Comparison of ENCODE assay signal across 1 cellular context in the genomic region with DNA sequence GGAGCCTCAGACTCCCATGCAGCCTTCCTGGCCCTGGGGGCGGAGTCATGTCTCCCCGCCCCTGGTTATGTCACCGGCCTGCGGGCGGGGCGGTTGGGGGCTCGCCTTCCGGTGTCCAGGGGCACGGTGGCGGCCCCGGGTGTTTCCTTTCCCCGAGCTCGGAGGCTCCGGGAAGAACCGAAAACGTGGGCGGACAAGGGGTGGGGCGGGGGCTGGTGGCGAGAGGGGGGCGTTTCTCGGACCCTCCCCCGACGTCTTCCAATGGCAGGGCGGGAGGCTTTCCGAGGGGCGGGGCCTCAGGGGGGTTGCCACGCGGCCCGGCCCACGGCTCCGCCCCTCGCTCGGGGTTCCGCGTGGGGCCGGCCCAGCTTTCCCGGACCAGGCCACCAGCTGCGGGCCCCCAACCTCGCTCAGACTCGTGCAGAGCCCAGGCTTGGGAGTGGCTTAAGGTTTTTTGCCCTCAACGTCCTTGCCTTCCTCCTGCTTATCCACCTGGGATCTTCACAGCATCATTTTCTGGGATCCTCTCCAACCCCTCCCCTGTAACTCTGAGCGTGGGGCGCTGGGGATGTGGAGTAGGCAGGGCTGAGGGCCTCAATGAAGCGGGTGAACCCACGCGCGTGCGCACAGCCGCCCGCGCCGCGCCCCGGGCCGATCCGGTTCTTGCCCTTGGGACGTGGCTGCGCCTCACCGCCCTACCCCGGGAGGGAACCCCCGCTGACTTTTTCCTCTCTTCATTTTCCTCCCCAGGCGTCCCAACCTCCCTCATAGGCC.
A peak's percentile ranks its signal among the peaks of the same experiment; 100 is the strongest.
TF ChIP-seq lines count a peak whose summit lies in the region.

No MANE protein-coding gene starts in this region.

TF ChIP-seq in K562, 482 proteins besides CTCF, POLR2A, EP300 and RAD21 (continued from another document):
- peak; percentile 72 for TF ChIP-seq MYC (IDR thresholded peaks at IDR 0.05; ENCODE audit: low read depth, low read length)
- no peak for TF ChIP-seq MYC (CRISPR knock-in tag; IDR thresholded peaks at IDR 0.05; ENCODE audit: borderline replicate concordance, low read depth)
- no peak for TF ChIP-seq PYGO2 (tag; IDR thresholded peaks at IDR 0.05)
- TF ChIP-seq SUPT5H (IDR thresholded peaks at IDR 0.05), result no peak
- TF ChIP-seq HMGN3 (IDR thresholded peaks at IDR 0.05; ENCODE audit: borderline replicate concordance, extremely low read depth, insufficient read length, low read depth, low read length), result peak; percentile 31
- no peak for TF ChIP-seq MED1 (CRISPR knock-in tag; IDR thresholded peaks at IDR 0.05; ENCODE audit: borderline replicate concordance)
- peak; percentile 57; the same call in 1 of the 2 replicates for TF ChIP-seq L3MBTL2 (IDR thresholded peaks at IDR 0.05)
- 0 out of 4 replicates have a peak, but pooled peaks of 1 of the 2 experiments have one; percentile 51 for TF ChIP-seq KDM4B (IDR thresholded peaks at IDR 0.05; ENCODE audit: borderline replicate concordance in 2 of 2, low read depth in 1 of 2)
- TF ChIP-seq CHD2 (IDR thresholded peaks at IDR 0.05; ENCODE audit: low read depth, low read length), result peak; percentile 79; the same call in 1 of the 2 replicates
- peak; percentile 12; the same call in 1 of the 2 replicates for TF ChIP-seq RBFOX2 (IDR thresholded peaks at IDR 0.05; ENCODE audit: low read depth, low read length)
- TF ChIP-seq, protein P1, sequence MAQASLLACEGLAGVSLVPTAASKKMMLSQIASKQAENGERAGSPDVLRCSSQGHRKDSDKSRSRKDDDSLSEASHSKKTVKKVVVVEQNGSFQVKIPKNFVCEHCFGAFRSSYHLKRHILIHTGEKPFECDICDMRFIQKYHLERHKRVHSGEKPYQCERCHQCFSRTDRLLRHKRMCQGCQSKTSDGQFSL (CRISPR knock-in tag; IDR thresholded peaks at IDR 0.05), result no peak
- TF ChIP-seq, protein P1 (tag; IDR thresholded peaks at IDR 0.05), result no peak
- no peak for TF ChIP-seq FOSL1 (tag; conservative IDR thresholded peaks at IDR 0.05)
- TF ChIP-seq, protein P2, sequence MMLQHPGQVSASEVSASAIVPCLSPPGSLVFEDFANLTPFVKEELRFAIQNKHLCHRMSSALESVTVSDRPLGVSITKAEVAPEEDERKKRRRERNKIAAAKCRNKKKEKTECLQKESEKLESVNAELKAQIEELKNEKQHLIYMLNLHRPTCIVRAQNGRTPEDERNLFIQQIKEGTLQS (IDR thresholded peaks at IDR 0.05), result peak; percentile 70
- TF ChIP-seq, protein P2 (CRISPR knock-in tag; conservative IDR thresholded peaks at IDR 0.05), result no peak
- TF ChIP-seq ZNF639 (CRISPR knock-in tag; conservative IDR thresholded peaks at IDR 0.05 in 1 of 2, IDR thresholded peaks at IDR 0.05 in 1 of 2), result peak in 1 of 2 experiments; percentile 85; a peak in 2 of 4 replicates
- no peak for TF ChIP-seq ZBTB1 (CRISPR knock-in tag; IDR thresholded peaks at IDR 0.05; ENCODE audit: borderline replicate concordance, low read depth)
- TF ChIP-seq, protein P3, sequence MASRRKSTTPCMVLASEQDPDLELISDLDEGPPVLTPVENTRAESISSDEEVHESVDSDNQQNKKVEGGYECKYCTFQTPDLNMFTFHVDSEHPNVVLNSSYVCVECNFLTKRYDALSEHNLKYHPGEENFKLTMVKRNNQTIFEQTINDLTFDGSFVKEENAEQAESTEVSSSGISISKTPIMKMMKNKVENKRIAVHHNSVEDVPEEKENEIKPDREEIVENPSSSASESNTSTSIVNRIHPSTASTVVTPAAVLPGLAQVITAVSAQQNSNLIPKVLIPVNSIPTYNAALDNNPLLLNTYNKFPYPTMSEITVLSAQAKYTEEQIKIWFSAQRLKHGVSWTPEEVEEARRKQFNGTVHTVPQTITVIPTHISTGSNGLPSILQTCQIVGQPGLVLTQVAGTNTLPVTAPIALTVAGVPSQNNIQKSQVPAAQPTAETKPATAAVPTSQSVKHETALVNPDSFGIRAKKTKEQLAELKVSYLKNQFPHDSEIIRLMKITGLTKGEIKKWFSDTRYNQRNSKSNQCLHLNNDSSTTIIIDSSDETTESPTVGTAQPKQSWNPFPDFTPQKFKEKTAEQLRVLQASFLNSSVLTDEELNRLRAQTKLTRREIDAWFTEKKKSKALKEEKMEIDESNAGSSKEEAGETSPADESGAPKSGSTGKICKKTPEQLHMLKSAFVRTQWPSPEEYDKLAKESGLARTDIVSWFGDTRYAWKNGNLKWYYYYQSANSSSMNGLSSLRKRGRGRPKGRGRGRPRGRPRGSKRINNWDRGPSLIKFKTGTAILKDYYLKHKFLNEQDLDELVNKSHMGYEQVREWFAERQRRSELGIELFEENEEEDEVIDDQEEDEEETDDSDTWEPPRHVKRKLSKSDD (conservative IDR thresholded peaks at IDR 0.05; ENCODE audit: low read length), result no peak
- TF ChIP-seq GABPA (tag; conservative IDR thresholded peaks at IDR 0.05; ENCODE audit: low read depth), result peak; percentile 87
- TF ChIP-seq NRF1 (conservative IDR thresholded peaks at IDR 0.05 in 1 of 2, IDR thresholded peaks at IDR 0.05 in 1 of 2), result peak; percentile 85 to 88
- peak; percentile 47 to 69 for TF ChIP-seq MNT (conservative IDR thresholded peaks at IDR 0.05)
- TF ChIP-seq EP400 (IDR thresholded peaks at IDR 0.05), result peak; percentile 26; the same call in 1 of the 2 replicates
- no peak for TF ChIP-seq TGIF2 (CRISPR knock-in tag; IDR thresholded peaks at IDR 0.05)
- TF ChIP-seq KLF10 (CRISPR knock-in tag; IDR thresholded peaks at IDR 0.05), result no peak
- no peak for TF ChIP-seq ZNF57 (CRISPR knock-in tag; IDR thresholded peaks at IDR 0.05)
- TF ChIP-seq, protein P4, sequence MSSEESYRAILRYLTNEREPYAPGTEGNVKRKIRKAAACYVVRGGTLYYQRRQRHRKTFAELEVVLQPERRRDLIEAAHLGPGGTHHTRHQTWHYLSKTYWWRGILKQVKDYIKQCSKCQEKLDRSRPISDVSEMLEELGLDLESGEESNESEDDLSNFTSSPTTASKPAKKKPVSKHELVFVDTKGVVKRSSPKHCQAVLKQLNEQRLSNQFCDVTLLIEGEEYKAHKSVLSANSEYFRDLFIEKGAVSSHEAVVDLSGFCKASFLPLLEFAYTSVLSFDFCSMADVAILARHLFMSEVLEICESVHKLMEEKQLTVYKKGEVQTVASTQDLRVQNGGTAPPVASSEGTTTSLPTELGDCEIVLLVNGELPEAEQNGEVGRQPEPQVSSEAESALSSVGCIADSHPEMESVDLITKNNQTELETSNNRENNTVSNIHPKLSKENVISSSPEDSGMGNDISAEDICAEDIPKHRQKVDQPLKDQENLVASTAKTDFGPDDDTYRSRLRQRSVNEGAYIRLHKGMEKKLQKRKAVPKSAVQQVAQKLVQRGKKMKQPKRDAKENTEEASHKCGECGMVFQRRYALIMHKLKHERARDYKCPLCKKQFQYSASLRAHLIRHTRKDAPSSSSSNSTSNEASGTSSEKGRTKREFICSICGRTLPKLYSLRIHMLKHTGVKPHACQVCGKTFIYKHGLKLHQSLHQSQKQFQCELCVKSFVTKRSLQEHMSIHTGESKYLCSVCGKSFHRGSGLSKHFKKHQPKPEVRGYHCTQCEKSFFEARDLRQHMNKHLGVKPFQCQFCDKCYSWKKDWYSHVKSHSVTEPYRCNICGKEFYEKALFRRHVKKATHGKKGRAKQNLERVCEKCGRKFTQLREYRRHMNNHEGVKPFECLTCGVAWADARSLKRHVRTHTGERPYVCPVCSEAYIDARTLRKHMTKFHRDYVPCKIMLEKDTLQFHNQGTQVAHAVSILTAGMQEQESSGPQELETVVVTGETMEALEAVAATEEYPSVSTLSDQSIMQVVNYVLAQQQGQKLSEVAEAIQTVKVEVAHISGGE (CRISPR knock-in tag; IDR thresholded peaks at IDR 0.05), result peak in 2 of 3 experiments; percentile 26 to 89; a peak in 2 of 6 replicates
- peak; percentile 71 for TF ChIP-seq JUND (IDR thresholded peaks at IDR 0.05; ENCODE audit: borderline replicate concordance, low read depth, low read length)
- peak; percentile 62; the same call in 1 of the 3 replicates for TF ChIP-seq JUND (tag; IDR thresholded peaks at IDR 0.05; ENCODE audit: borderline replicate concordance, low read depth, low read length)
- 0 out of 2 replicates have a peak, but pooled peaks have one; percentile 27 for TF ChIP-seq CREB1 (IDR thresholded peaks at IDR 0.05)
- no peak for TF ChIP-seq CREB1 (CRISPR knock-in tag; IDR thresholded peaks at IDR 0.05)
- TF ChIP-seq ATF1 (CRISPR knock-in tag; IDR thresholded peaks at IDR 0.05), result no peak
- peak; percentile 63 for TF ChIP-seq ATF1 (tag; IDR thresholded peaks at IDR 0.05)
- TF ChIP-seq ZNF174 (CRISPR knock-in tag; IDR thresholded peaks at IDR 0.05), result no peak
- TF ChIP-seq SAFB (IDR thresholded peaks at IDR 0.05; ENCODE audit: borderline replicate concordance, low read depth, low read length), result peak; percentile 92
TF ChIP-seq in K562: peak in this region for 37.
